In the genomic region with DNA sequence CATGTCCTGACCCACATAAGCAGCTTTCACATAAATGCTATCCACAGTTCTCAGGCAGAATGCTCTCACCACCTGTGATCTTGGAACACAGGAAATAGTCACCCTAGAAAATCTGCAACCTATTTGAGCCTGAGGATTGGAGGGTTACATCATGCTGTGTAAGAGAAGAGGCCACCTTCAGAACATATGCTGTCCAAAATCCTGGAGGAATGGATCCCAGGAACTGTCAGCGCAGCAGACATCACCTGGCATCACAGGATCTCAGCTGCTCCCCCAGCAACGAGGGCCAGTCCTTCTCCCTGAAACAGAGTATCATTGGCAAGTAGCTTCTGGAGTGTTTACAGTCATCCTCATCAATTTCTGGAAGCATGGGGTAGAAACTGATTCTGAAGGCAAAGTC, we compare ENCODE assay signal across 22 cellular contexts.
A peak's percentile ranks its signal among the peaks of the same experiment; 100 is the strongest.
DNase-seq lines count a peak whose midpoint lies in the region; ATAC-seq and TF ChIP-seq lines count a peak whose summit lies in the region.
"Had no signal": no experiment of that assay in that cellular context is flagged by ENCODE, and none has a peak within 500 bp of the region (broad histone marks: within the 10 kb centered on the region; RNA-seq: fewer than 3 reads in every experiment).

No MANE protein-coding gene starts in this region.

- TF ChIP-seq CTCF in left ventricle myocardium inferior (IDR thresholded peaks at IDR 0.05; ENCODE audit: borderline replicate concordance), result no peak

- no peaks in the 10 kb centered on the region for H3K9me3 ChIP-seq in left ventricle myocardium inferior (replicated peaks)
- H3K9me3 ChIP-seq: SJSA1 had no signal

- H3K27ac ChIP-seq in left ventricle myocardium inferior (replicated peaks), result peak overlapping the region; percentile 57
- H3K27ac ChIP-seq: PC-9, SJSA1 had no signal

- no peak for DNase-seq in left ventricle myocardium inferior
- DNase-seq in left ventricle myocardium superior, result no peak
- peak; percentile 42 for DNase-seq in NCI-H69 (lab: John Stamatoyannopoulos, UW)
- peak; percentile 90 for DNase-seq in cerebellum (ENCODE audit: low spot score)
- no peak for DNase-seq in H4 (ENCODE audit: low spot score)
- no peak for DNase-seq in OCI-M1 (lab: John Stamatoyannopoulos, UW)
- DNase-seq: Caco-2; CD8-positive, alpha-beta T cell; Kasumi-1; MV-4-11; NCI-H1105 treated with DMSO at 0.1 percent for 48 hours; NCI-H146; NCI-H1930; NCI-H2107; NCI-H446 treated with DMSO at 0.1 percent for 48 hours; NCI-H526; NK-92 treated with Interleukin-12 subunit alpha and Interleukin-12 subunit beta, amount 100 ng/mL, for 24 hours; PC-9; Right ventricle myocardium superior had no signal

- H3K27me3 ChIP-seq in left ventricle myocardium inferior (ENCODE audit: low read depth), result no peaks in the 10 kb centered on the region
- H3K27me3 ChIP-seq: SJSA1 had no signal

- ATAC-seq in left ventricle myocardium superior (no peak), HG03460 (IDR thresholded peaks at IDR 0.05; ENCODE audit: unreplicated experiment) (no peak)
- ATAC-seq: CD8-positive, alpha-beta T cell; K562 had no signal

- H3K36me3 ChIP-seq in left ventricle myocardium inferior, result no peaks in the 10 kb centered on the region
- H3K36me3 ChIP-seq: SJSA1 had no signal

- intact Hi-C loops in left ventricle myocardium inferior (cut with micrococcal nuclease), result no loop called here
- intact Hi-C loops in left ventricle myocardium superior (cut with micrococcal nuclease), result no loop called here

- H3K4me1 ChIP-seq in left ventricle myocardium inferior, result peaks cover 51% of the 10 kb centered on the region
- H3K4me1 ChIP-seq: Caco-2, SJSA1 had no signal

- no peak overlapping the region for H3K4me3 ChIP-seq in left ventricle myocardium inferior
- H3K4me3 ChIP-seq: K562, PC-9, SJSA1 had no signal

Comparison
In these comparisons a context has a peak if more than half of its experiments do, and no peak if none do; other contexts are left out.
1. DNase-seq: peak in NCI-H69 (single experiment) and cerebellum (single experiment); none in left ventricle myocardium inferior (single experiment), left ventricle myocardium superior (single experiment), H4 (single experiment) and OCI-M1 (single experiment).